10 cellular contexts compared by ENCODE assay signal in genomic region chr17:75241996-75242460, GRCh38. TPM values are rescaled to one million over a fixed set of nuclear protein-coding genes. Genes with fewer than 3 reads are reported as not detected.
DNase-seq lines count a peak whose midpoint lies in the region; ATAC-seq and FAIRE-seq lines count a peak whose summit lies in the region.
"Had no signal": no experiment of that assay in that cellular context is flagged by ENCODE, and none has a peak within 500 bp of the region (broad histone marks: within the 10 kb centered on the region; RNA-seq: fewer than 3 reads in every experiment).

No MANE protein-coding gene starts in this region.

- H3K9me3 Mint-ChIP-seq in stimulated activated naive CD8-positive, alpha-beta T cell treated with anti-CD3 and anti-CD28 coated beads, Interleukin-15, Interleukin-2, amounts not matched to agents 100 ng/mL and 50 ng/mL, for 24 hours: no peaks in the 10 kb centered on the region
- H3K9me3 Mint-ChIP-seq in activated CD4-positive, alpha-beta memory T cell treated with anti-CD3 and anti-CD28 coated beads for 36 hours: no peaks in the 10 kb centered on the region

- DNase-seq in stimulated activated naive CD8-positive, alpha-beta T cell treated with anti-CD3 and anti-CD28 coated beads, Interleukin-15, Interleukin-2, amounts not matched to agents 100 U/mL and 50 U/mL, for 24 hours: no peak
- DNase-seq in activated CD4-positive, alpha-beta memory T cell treated with anti-CD3 and anti-CD28 coated beads for 36 hours: peak; percentile 76
- DNase-seq in fibroblast of peridontal ligament (ENCODE audit: extremely low read depth) (peak; percentile 47), small intestine (no peak)
- no peak for DNase-seq in effector CD4-positive, alpha-beta T cell
- DNase-seq: ovary had no signal

- 77 to 91% (median 81%) methylated on average over 15 of the region's 15 CpGs for WGBS in small intestine, 3 donors

- H3K36me3 Mint-ChIP-seq in stimulated activated naive CD8-positive, alpha-beta T cell treated with anti-CD3 and anti-CD28 coated beads, Interleukin-15, Interleukin-2, amounts not matched to agents 100 ng/mL and 50 ng/mL, for 24 hours (ENCODE audit: low read depth): peaks cover 67% of the 10 kb centered on the region
- peaks cover 70% of the 10 kb centered on the region for H3K36me3 Mint-ChIP-seq in activated CD4-positive, alpha-beta memory T cell treated with anti-CD3 and anti-CD28 coated beads for 36 hours

- POLR2A ChIA-PET in activated CD4-positive, alpha-beta memory T cell treated with anti-CD3 and anti-CD28 coated beads for 36 hours (lab: Charles Lee): interaction anchor here (1.0 to 3.8 kb wide), 6 partner anchors 8 to 164 kb away, joined by 3 to 45 read pairs (median 8); partner anchors contain the start of genes ARMC7, GGA3, GRB2 and MIF4GD

- H3K9me3 ChIP-seq in small intestine (ENCODE audit: control insufficient read depth, low read depth): no peaks in the 10 kb centered on the region
- H3K9me3 ChIP-seq: ovary had no signal

- no peak for FAIRE-seq in small intestine (lab: Jason Lieb, UNC)
- FAIRE-seq: islet of Langerhans had no signal

- peaks cover 64% of the 10 kb centered on the region for H3K4me1 Mint-ChIP-seq in stimulated activated naive CD8-positive, alpha-beta T cell treated with anti-CD3 and anti-CD28 coated beads, Interleukin-15, Interleukin-2, amounts not matched to agents 100 ng/mL and 50 ng/mL, for 24 hours (ENCODE audit: low read depth)
- H3K4me1 Mint-ChIP-seq in activated CD4-positive, alpha-beta memory T cell treated with anti-CD3 and anti-CD28 coated beads for 36 hours (ENCODE audit: low read depth): peaks cover 59% of the 10 kb centered on the region

- no peaks in the 10 kb centered on the region for H3K27me3 ChIP-seq in small intestine (ENCODE audit: control insufficient read depth in 2 of 2, insufficient read depth in 2 of 2, low read length in 2 of 2)
- H3K27me3 ChIP-seq: ovary had no signal

- no peaks in the 10 kb centered on the region for H3K27me3 Mint-ChIP-seq in stimulated activated naive CD8-positive, alpha-beta T cell treated with anti-CD3 and anti-CD28 coated beads, Interleukin-15, Interleukin-2, amounts not matched to agents 100 ng/mL and 50 ng/mL, for 24 hours
- H3K27me3 Mint-ChIP-seq in activated CD4-positive, alpha-beta memory T cell treated with anti-CD3 and anti-CD28 coated beads for 36 hours: no peaks in the 10 kb centered on the region

- no peak overlapping the region for H3K27ac ChIP-seq in small intestine (ENCODE audit: low read depth in 1 of 2, low read length in 1 of 2)
- H3K27ac ChIP-seq: ovary had no signal

- ATAC-seq in stimulated activated naive CD8-positive, alpha-beta T cell treated with anti-CD3 and anti-CD28 coated beads, Interleukin-15, Interleukin-2, amounts not matched to agents 100 U/mL and 50 U/mL, for 24 hours: no peak
- no peak for ATAC-seq in HG02938 (IDR thresholded peaks at IDR 0.05; ENCODE audit: unreplicated experiment)
- no peak for ATAC-seq in GM19328 (IDR thresholded peaks at IDR 0.05; ENCODE audit: unreplicated experiment)

- peaks cover 9 to 47% of the 10 kb centered on the region in 2 donors for H3K36me3 ChIP-seq in small intestine (ENCODE audit: control insufficient read depth in 2 of 2, insufficient read depth in 2 of 2, low read length in 2 of 2)
- H3K36me3 ChIP-seq: ovary had no signal

- no peak overlapping the region for H3K4me3 ChIP-seq in small intestine (ENCODE audit: low read depth in 1 of 2, low read length in 2 of 2)
- H3K4me3 ChIP-seq: ovary had no signal

- intact Hi-C loops in activated CD4-positive, alpha-beta memory T cell treated with anti-CD3 and anti-CD28 coated beads for 36 hours (cut with micrococcal nuclease): no loop called here

- peak overlapping the region; percentile 87 for H3K27ac Mint-ChIP-seq in stimulated activated naive CD8-positive, alpha-beta T cell treated with anti-CD3 and anti-CD28 coated beads, Interleukin-15, Interleukin-2, amounts not matched to agents 100 ng/mL and 50 ng/mL, for 24 hours
- peak overlapping the region; percentile 87 for H3K27ac Mint-ChIP-seq in activated CD4-positive, alpha-beta memory T cell treated with anti-CD3 and anti-CD28 coated beads for 36 hours

- H3K4me3 Mint-ChIP-seq in stimulated activated naive CD8-positive, alpha-beta T cell treated with anti-CD3 and anti-CD28 coated beads, Interleukin-15, Interleukin-2, amounts not matched to agents 100 ng/mL and 50 ng/mL, for 24 hours: peak overlapping the region; percentile 52
- H3K4me3 Mint-ChIP-seq in activated CD4-positive, alpha-beta memory T cell treated with anti-CD3 and anti-CD28 coated beads for 36 hours: peak overlapping the region; percentile 45

- H3K4me1 ChIP-seq in small intestine (ENCODE audit: control insufficient read depth in 2 of 2, insufficient read depth in 1 of 2, low read depth in 1 of 2, low read length in 1 of 2): no peaks in the 10 kb centered on the region

- CTCF ChIA-PET in activated CD4-positive, alpha-beta memory T cell treated with anti-CD3 and anti-CD28 coated beads for 36 hours (lab: Charles Lee): interaction anchor here (0.6 to 7.3 kb wide), 14 partner anchors 7 to 281 kb away, joined by 3 to 60 read pairs (median 4); partner anchors contain the start of genes GGA3, GRB2, MIF4GD and MRPS7

RNA-seq across cellular contexts. Expression of gene GGA3, which starts 19.4 kb away (rescaled TPM):
- 10 to 100 TPM; 68.5 to 70.7 TPM for total RNA-seq in activated CD4-positive, alpha-beta memory T cell treated with anti-CD3 and anti-CD28 coated beads for 36 hours
- 10 to 100 TPM; 17.6 to 22.7 (median 22.1) TPM for polyA plus RNA-seq in small intestine

RNA-seq across cellular contexts. Expression of gene MRPS7, which starts 19.7 kb away (rescaled TPM):
- total RNA-seq in activated CD4-positive, alpha-beta memory T cell treated with anti-CD3 and anti-CD28 coated beads for 36 hours: 10 to 100 TPM; 72.9 to 76.1 TPM
- 10 to 100 TPM; 67.0 to 88.6 (median 81.7) TPM for polyA plus RNA-seq in small intestine

RNA-seq across cellular contexts. Expression of gene MIF4GD, which starts 29.0 kb away (rescaled TPM):
- total RNA-seq in activated CD4-positive, alpha-beta memory T cell treated with anti-CD3 and anti-CD28 coated beads for 36 hours: 10 to 100 TPM; 50.2 to 57.2 TPM
- 10 to 100 TPM; 13.0 to 26.1 (median 19.7) TPM for polyA plus RNA-seq in small intestine

RNA-seq across cellular contexts. Expression of gene NUP85, which starts 36.5 kb away (rescaled TPM):
- total RNA-seq in activated CD4-positive, alpha-beta memory T cell treated with anti-CD3 and anti-CD28 coated beads for 36 hours: 100 to 1,000 TPM; 125 to 132 TPM
- polyA plus RNA-seq in small intestine: 10 to 100 TPM; 39.4 to 49.6 (median 46.3) TPM

RNA-seq across cellular contexts. Expression of gene SLC25A19, which starts 47.2 kb away (rescaled TPM):
- 10 to 100 TPM; 57.9 to 62.3 TPM for total RNA-seq in activated CD4-positive, alpha-beta memory T cell treated with anti-CD3 and anti-CD28 coated beads for 36 hours
- polyA plus RNA-seq in small intestine: 10 to 100 TPM; 12.7 to 15.6 (median 12.7) TPM

Comparison
In these comparisons a context has a peak if more than half of its experiments do, and no peak if none do; other contexts are left out.
1. DNase-seq: peak in activated CD4-positive, alpha-beta memory T cell treated with anti-CD3 and anti-CD28 coated beads for 36 hours (single experiment) and fibroblast of peridontal ligament (single experiment); none in stimulated activated naive CD8-positive, alpha-beta T cell treated with anti-CD3 and anti-CD28 coated beads, Interleukin-15, Interleukin-2, amounts not matched to agents 100 U/mL and 50 U/mL, for 24 hours (single experiment), small intestine (single experiment) and effector CD4-positive, alpha-beta T cell (single experiment).